9 cellular contexts compared by ENCODE assay signal in genomic region chr6:55621993-55622392, GRCh38. TPM values are rescaled to one million over a fixed set of nuclear protein-coding genes. Genes with fewer than 3 reads are reported as not detected.
"Had no signal": no experiment of that assay in that cellular context is flagged by ENCODE, and none has a peak within 500 bp of the region (broad histone marks: within the 10 kb centered on the region; RNA-seq: fewer than 3 reads in every experiment).

No MANE protein-coding gene starts in this region.

- ATAC-seq: K562 had no signal

- H3K27me3 Mint-ChIP-seq: IgD-negative memory B cell had no signal

- H3K27ac ChIP-seq: HL-60 had no signal

- FAIRE-seq: HTR-8/SVneo, K562 had no signal

- H3K27ac Mint-ChIP-seq: IgD-negative memory B cell had no signal

- DNase-seq: IMR-90, KBM-7, KG1 had no signal

- H3K4me3 Mint-ChIP-seq: IgD-negative memory B cell had no signal

- H3K36me3 Mint-ChIP-seq: IgD-negative memory B cell had no signal

- H3K4me1 Mint-ChIP-seq: IgD-negative memory B cell had no signal

- H3K4me3 ChIP-seq: K562 had no signal

RNA-seq across cellular contexts. Expression of gene HMGCLL1, which starts 43.0 kb away (rescaled TPM):
- total RNA-seq: HT-29, HT1080, IMR-90, K562 had no signal
- polyA plus RNA-seq: IgD-negative memory B cell, K562 had no signal
